In the genomic region with DNA sequence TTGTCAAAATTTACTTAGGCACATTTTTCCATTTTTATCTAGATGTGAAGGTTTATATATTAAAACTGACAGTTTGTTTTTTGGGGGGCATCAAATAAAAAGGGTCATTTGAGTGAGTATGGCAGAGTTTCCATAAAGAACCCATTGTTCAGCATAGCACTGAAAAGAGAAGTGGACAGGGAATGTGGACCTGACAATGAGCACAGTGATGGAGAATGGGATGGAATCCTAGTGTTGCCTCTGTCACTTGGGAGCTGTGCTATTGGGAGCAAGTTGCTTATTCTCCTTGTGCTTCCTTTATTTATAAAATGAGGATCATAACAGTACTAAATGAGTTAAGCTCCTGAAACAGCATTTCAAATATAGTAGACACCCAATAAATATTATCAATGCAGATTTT, we compare ENCODE assay signal across 19 cellular contexts.
DNase-seq lines count a peak whose midpoint lies in the region; ATAC-seq and TF ChIP-seq lines count a peak whose summit lies in the region.
"Had no signal": no experiment of that assay in that cellular context is flagged by ENCODE, and none has a peak within 500 bp of the region (broad histone marks: within the 10 kb centered on the region; RNA-seq: fewer than 3 reads in every experiment).

No MANE protein-coding gene starts in this region.

- H3K9ac ChIP-seq in SK-N-SH: no peak overlapping the region
- H3K9ac ChIP-seq: BLaER1 had no signal

- POLR2A ChIA-PET in SK-N-SH (lab: Yijun Ruan, JAX): no interaction called here

- no peaks in the 10 kb centered on the region for H3K79me2 ChIP-seq in SK-N-SH (ENCODE audit: insufficient read depth)

- H3K27me3 ChIP-seq in SK-N-SH (ENCODE audit: insufficient read depth): no peaks in the 10 kb centered on the region
- H3K27me3 ChIP-seq: BLaER1 had no signal

- CTCF ChIA-PET in Calu3 (lab: Charles Lee): no interaction called here
- CTCF ChIA-PET in SK-N-SH (lab: Yijun Ruan, JAX): no interaction called here

- H2AFZ ChIP-seq in SK-N-SH (ENCODE audit: low read depth): no peak overlapping the region

- H3K27me3 Mint-ChIP-seq in Calu3 (ENCODE audit: unreplicated experiment): no peaks in the 10 kb centered on the region
- H3K27me3 Mint-ChIP-seq: CD4-positive, alpha-beta memory T cell had no signal

- no peaks in the 10 kb centered on the region for H3K9me3 ChIP-seq in SK-N-SH
- H3K9me3 ChIP-seq: A549, BLaER1 had no signal

- no peaks in the 10 kb centered on the region for H3K9me2 ChIP-seq in SK-N-SH

- no peak overlapping the region for H3K27ac ChIP-seq in SK-N-SH (ENCODE audit: low read depth in 2 of 2, low read length in 1 of 2)
- H3K27ac ChIP-seq: 22Rv1, A549, BLaER1 had no signal

- peaks cover 23 to 31% of the 10 kb centered on the region in 2 experiments for H3K36me3 ChIP-seq in SK-N-SH (replicated peaks in 1 of 2; ENCODE audit: control insufficient read depth in 1 of 2, insufficient read depth in 2 of 2, low read length in 1 of 2)

- H3K36me3 Mint-ChIP-seq in Calu3 (ENCODE audit: insufficient read depth, unreplicated experiment): no peaks in the 10 kb centered on the region

- no peak for TF ChIP-seq RAD21 in SK-N-SH (IDR thresholded peaks at IDR 0.05; ENCODE audit: low read length)

- H3K4me1 Mint-ChIP-seq in Calu3 (ENCODE audit: low read depth, unreplicated experiment): no peaks in the 10 kb centered on the region
- H3K4me1 Mint-ChIP-seq: CD14-positive monocyte, H9 had no signal

- DNase-seq in NCI-H748 (lab: John Stamatoyannopoulos, UW; ENCODE audit: unreplicated experiment) (peak; percentile 32), NCI-H748 treated with DMSO at 0.1 percent for 48 hours (lab: John Stamatoyannopoulos, UW) (no peak), globus pallidus (ENCODE audit: low spot score) (peak; percentile 52), pons (ENCODE audit: low spot score) (peak; percentile 74), Right ventricle myocardium superior (no peak), Calu3 (no peak), SK-N-SH (no peak)
- DNase-seq: AML-193; CD4-positive, alpha-beta memory T cell; DMS 273 treated with DMSO at 0.1 percent for 48 hours; DMS53; DND-41; EL; H9 had no signal

- no peak overlapping the region for H3K4me3 ChIP-seq in SK-N-SH (ENCODE audit: low read depth in 2 of 2, low read length in 1 of 2)
- H3K4me3 ChIP-seq: A549, BLaER1, GM12878 had no signal

- H3K4me2 ChIP-seq in SK-N-SH: no peak overlapping the region
- H3K4me2 ChIP-seq: A549, BLaER1 had no signal

- H4K20me1 ChIP-seq in SK-N-SH (ENCODE audit: insufficient read depth): no peaks in the 10 kb centered on the region
- H4K20me1 ChIP-seq: BLaER1 had no signal

- peaks cover 0 to 4% of the 10 kb centered on the region in 2 experiments; a peak in 2 of 4 replicates for H3K4me1 ChIP-seq in SK-N-SH (ENCODE audit: control insufficient read depth in 1 of 2, insufficient read depth in 2 of 2, low read depth in 1 of 2, low read length in 1 of 2)
- H3K4me1 ChIP-seq: A549, BLaER1 had no signal

- TF ChIP-seq CTCF in Calu3 (IDR thresholded peaks at IDR 0.05; ENCODE audit: unreplicated experiment) (no peak), SK-N-SH (IDR thresholded peaks at IDR 0.05) (no peak)

- H3K4me3 Mint-ChIP-seq in Calu3 (ENCODE audit: low read depth, unreplicated experiment): no peak overlapping the region
- H3K4me3 Mint-ChIP-seq: CD14-positive monocyte; CD4-positive, alpha-beta memory T cell; H9 had no signal

- no peak for ATAC-seq in Right ventricle myocardium superior (ENCODE audit: poor library complexity)
- ATAC-seq: A549, GM12878 had no signal

- BruUV-seq in Calu3 (replicated peaks; lab: Mats Ljungman, UMichigan): no TSS peak

- no peak for TF ChIP-seq EP300 in SK-N-SH (IDR thresholded peaks at IDR 0.05; ENCODE audit: borderline replicate concordance in 1 of 2, low read depth in 1 of 2, low read length in 1 of 2)

- intact Hi-C loops in Right ventricle myocardium superior (cut with DNase I): no loop called here
- intact Hi-C loops in Calu3 (cut with micrococcal nuclease; ENCODE audit: unreplicated experiment): loop anchor here (5.0 kb wide), 1 partner anchor 57 kb away; no protein-coding TSS in a partner anchor

- H3K9me3 Mint-ChIP-seq in Calu3 (ENCODE audit: low read depth, unreplicated experiment): no peaks in the 10 kb centered on the region
- H3K9me3 Mint-ChIP-seq: CD4-positive, alpha-beta memory T cell; H9 had no signal

- H3K27ac Mint-ChIP-seq in Calu3 (ENCODE audit: unreplicated experiment): no peak overlapping the region
- H3K27ac Mint-ChIP-seq: CD4-positive, alpha-beta memory T cell; H9 had no signal

- no peaks in the 10 kb centered on the region for H3F3A ChIP-seq in SK-N-SH (replicated peaks; ENCODE audit: insufficient read depth)

TF ChIP-seq in SK-N-SH, 30 proteins besides CTCF, POLR2A, EP300 and RAD21:
- TF ChIP-seq, protein P1, sequence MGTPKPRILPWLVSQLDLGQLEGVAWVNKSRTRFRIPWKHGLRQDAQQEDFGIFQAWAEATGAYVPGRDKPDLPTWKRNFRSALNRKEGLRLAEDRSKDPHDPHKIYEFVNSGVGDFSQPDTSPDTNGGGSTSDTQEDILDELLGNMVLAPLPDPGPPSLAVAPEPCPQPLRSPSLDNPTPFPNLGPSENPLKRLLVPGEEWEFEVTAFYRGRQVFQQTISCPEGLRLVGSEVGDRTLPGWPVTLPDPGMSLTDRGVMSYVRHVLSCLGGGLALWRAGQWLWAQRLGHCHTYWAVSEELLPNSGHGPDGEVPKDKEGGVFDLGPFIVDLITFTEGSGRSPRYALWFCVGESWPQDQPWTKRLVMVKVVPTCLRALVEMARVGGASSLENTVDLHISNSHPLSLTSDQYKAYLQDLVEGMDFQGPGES (IDR thresholded peaks at IDR 0.05; ENCODE audit: low read depth, low read length): no peak
- TF ChIP-seq, protein P2, sequence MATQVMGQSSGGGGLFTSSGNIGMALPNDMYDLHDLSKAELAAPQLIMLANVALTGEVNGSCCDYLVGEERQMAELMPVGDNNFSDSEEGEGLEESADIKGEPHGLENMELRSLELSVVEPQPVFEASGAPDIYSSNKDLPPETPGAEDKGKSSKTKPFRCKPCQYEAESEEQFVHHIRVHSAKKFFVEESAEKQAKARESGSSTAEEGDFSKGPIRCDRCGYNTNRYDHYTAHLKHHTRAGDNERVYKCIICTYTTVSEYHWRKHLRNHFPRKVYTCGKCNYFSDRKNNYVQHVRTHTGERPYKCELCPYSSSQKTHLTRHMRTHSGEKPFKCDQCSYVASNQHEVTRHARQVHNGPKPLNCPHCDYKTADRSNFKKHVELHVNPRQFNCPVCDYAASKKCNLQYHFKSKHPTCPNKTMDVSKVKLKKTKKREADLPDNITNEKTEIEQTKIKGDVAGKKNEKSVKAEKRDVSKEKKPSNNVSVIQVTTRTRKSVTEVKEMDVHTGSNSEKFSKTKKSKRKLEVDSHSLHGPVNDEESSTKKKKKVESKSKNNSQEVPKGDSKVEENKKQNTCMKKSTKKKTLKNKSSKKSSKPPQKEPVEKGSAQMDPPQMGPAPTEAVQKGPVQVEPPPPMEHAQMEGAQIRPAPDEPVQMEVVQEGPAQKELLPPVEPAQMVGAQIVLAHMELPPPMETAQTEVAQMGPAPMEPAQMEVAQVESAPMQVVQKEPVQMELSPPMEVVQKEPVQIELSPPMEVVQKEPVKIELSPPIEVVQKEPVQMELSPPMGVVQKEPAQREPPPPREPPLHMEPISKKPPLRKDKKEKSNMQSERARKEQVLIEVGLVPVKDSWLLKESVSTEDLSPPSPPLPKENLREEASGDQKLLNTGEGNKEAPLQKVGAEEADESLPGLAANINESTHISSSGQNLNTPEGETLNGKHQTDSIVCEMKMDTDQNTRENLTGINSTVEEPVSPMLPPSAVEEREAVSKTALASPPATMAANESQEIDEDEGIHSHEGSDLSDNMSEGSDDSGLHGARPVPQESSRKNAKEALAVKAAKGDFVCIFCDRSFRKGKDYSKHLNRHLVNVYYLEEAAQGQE (IDR thresholded peaks at IDR 0.05; ENCODE audit: low read depth, low read length): no peak
- TF ChIP-seq FOSL2 (IDR thresholded peaks at IDR 0.05; ENCODE audit: borderline replicate concordance, low read depth) (no peak), RXRA (IDR thresholded peaks at IDR 0.05; ENCODE audit: borderline replicate concordance, low read depth) (no peak), TCF12 (IDR thresholded peaks at IDR 0.05) (no peak), FOXM1 (IDR thresholded peaks at IDR 0.05; ENCODE audit: low read depth) (no peak)
- TF ChIP-seq, protein P3, sequence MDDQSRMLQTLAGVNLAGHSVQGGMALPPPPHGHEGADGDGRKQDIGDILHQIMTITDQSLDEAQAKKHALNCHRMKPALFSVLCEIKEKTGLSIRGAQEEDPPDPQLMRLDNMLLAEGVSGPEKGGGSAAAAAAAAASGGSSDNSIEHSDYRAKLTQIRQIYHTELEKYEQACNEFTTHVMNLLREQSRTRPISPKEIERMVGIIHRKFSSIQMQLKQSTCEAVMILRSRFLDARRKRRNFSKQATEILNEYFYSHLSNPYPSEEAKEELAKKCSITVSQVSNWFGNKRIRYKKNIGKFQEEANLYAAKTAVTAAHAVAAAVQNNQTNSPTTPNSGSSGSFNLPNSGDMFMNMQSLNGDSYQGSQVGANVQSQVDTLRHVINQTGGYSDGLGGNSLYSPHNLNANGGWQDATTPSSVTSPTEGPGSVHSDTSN (IDR thresholded peaks at IDR 0.05): no peak
- TF ChIP-seq, protein P4, sequence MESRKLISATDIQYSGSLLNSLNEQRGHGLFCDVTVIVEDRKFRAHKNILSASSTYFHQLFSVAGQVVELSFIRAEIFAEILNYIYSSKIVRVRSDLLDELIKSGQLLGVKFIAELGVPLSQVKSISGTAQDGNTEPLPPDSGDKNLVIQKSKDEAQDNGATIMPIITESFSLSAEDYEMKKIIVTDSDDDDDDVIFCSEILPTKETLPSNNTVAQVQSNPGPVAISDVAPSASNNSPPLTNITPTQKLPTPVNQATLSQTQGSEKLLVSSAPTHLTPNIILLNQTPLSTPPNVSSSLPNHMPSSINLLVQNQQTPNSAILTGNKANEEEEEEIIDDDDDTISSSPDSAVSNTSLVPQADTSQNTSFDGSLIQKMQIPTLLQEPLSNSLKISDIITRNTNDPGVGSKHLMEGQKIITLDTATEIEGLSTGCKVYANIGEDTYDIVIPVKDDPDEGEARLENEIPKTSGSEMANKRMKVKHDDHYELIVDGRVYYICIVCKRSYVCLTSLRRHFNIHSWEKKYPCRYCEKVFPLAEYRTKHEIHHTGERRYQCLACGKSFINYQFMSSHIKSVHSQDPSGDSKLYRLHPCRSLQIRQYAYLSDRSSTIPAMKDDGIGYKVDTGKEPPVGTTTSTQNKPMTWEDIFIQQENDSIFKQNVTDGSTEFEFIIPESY (IDR thresholded peaks at IDR 0.05; ENCODE audit: borderline replicate concordance, low read depth): no peak
- TF ChIP-seq, protein P5, sequence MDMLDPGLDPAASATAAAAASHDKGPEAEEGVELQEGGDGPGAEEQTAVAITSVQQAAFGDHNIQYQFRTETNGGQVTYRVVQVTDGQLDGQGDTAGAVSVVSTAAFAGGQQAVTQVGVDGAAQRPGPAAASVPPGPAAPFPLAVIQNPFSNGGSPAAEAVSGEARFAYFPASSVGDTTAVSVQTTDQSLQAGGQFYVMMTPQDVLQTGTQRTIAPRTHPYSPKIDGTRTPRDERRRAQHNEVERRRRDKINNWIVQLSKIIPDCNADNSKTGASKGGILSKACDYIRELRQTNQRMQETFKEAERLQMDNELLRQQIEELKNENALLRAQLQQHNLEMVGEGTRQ (IDR thresholded peaks at IDR 0.05; ENCODE audit: borderline replicate concordance, low read depth, low read length): no peak

Comparison
In these comparisons a context has a peak if more than half of its experiments do, and no peak if none do; other contexts are left out.
1. DNase-seq: peak in NCI-H748 (single experiment), globus pallidus (single experiment) and pons (single experiment); none in NCI-H748 treated with DMSO at 0.1 percent for 48 hours (single experiment), Right ventricle myocardium superior (single experiment), Calu3 (single experiment) and SK-N-SH (single experiment).